Comparison of ENCODE assay signal across 17 cellular contexts in the genomic region with DNA sequence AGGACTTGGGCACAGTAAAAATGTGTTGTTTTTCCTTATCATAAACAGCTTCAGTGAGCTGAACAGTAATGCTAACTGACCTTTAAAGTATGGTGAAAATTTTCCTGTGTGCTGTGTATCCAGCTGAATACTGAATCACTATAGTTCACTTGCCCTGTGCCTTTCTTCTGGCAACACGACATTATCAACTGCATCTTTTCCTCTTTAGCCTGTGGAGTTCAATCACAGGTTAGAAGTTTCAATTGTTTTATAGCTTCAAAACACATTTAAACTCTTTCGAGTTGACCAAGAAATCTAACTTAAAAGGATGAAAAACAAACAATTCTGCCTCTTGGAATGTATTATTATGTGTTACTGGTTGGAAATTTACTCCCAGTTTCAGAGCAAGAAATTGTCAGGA.
DNase-seq lines count a peak whose midpoint lies in the region; ATAC-seq and TF ChIP-seq lines count a peak whose summit lies in the region.
"Had no signal": no experiment of that assay in that cellular context is flagged by ENCODE, and none has a peak within 500 bp of the region (broad histone marks: within the 10 kb centered on the region; RNA-seq: fewer than 3 reads in every experiment).

No MANE protein-coding gene starts in this region.

- POLR2A ChIA-PET in SK-N-SH (lab: Yijun Ruan, JAX) (no interaction called here), GM10248 (lab: Yijun Ruan, JAX) (no interaction called here)

- H3K9me3 ChIP-seq in SK-N-SH: no peaks in the 10 kb centered on the region
- no peaks in the 10 kb centered on the region for H3K9me3 ChIP-seq in right lobe of liver
- H3K9me3 ChIP-seq in sigmoid colon: peaks cover 0 to 8% (median 2%) of the 10 kb centered on the region in 4 donors

- no peak for ATAC-seq in right lobe of liver
- ATAC-seq: HepG2 had no signal

- no peak for TF ChIP-seq RAD21 in SK-N-SH (IDR thresholded peaks at IDR 0.05; ENCODE audit: low read length)

- H2AFZ ChIP-seq in SK-N-SH (ENCODE audit: low read depth): peak overlapping the region; percentile 33; the same call in 1 of the 2 replicates

- no peaks in the 10 kb centered on the region for H3K27me3 ChIP-seq in SK-N-SH (ENCODE audit: insufficient read depth)
- H3K27me3 ChIP-seq in right lobe of liver: no peaks in the 10 kb centered on the region
- H3K27me3 ChIP-seq in sigmoid colon: no peaks in the 10 kb centered on the region

- TF ChIP-seq CTCF in SK-N-SH (IDR thresholded peaks at IDR 0.05): no peak
- no peak for TF ChIP-seq CTCF in right lobe of liver (IDR thresholded peaks at IDR 0.05)
- TF ChIP-seq CTCF in sigmoid colon (IDR thresholded peaks at IDR 0.05): no peak
- TF ChIP-seq CTCF in GM10248 (IDR thresholded peaks at IDR 0.05; ENCODE audit: control extremely low read depth, extremely low read depth, low read depth, missing control alignments): no peak

- H4K20me1 ChIP-seq in SK-N-SH (ENCODE audit: insufficient read depth): no peaks in the 10 kb centered on the region

- H3K4me2 ChIP-seq in SK-N-SH: no peak overlapping the region

- CTCF ChIA-PET in SK-N-SH (lab: Yijun Ruan, JAX) (interaction anchor here (1.4 kb wide), 1 partner anchor 8 kb away, joined by 3 read pairs; no protein-coding TSS in a partner anchor), GM10248 (lab: Yijun Ruan, JAX) (interaction anchor here (1.0 to 1.9 kb wide), 3 partner anchors 9 to 52 kb away, joined by 3 to 5 read pairs (median 5); no protein-coding TSS in a partner anchor)

- H3K27ac ChIP-seq in SK-N-SH (ENCODE audit: low read depth in 2 of 2, low read length in 1 of 2): 0 out of 4 replicates have a peak overlapping the region, but pooled peaks of 1 of the 2 experiments have one; percentile 16
- no peak overlapping the region for H3K27ac ChIP-seq in right lobe of liver
- H3K27ac ChIP-seq in sigmoid colon: no peak overlapping the region

- TF ChIP-seq EP300 in SK-N-SH (IDR thresholded peaks at IDR 0.05; ENCODE audit: borderline replicate concordance in 1 of 2, low read depth in 1 of 2, low read length in 1 of 2) (no peak), sigmoid colon (IDR thresholded peaks at IDR 0.05) (no peak)

- no peak overlapping the region for H3K9ac ChIP-seq in SK-N-SH

- no peaks in the 10 kb centered on the region for H3K9me2 ChIP-seq in SK-N-SH

- H3K36me3 ChIP-seq in SK-N-SH (replicated peaks in 1 of 2; ENCODE audit: control insufficient read depth in 1 of 2, insufficient read depth in 2 of 2, low read length in 1 of 2) (no peaks in the 10 kb centered on the region), right lobe of liver (no peaks in the 10 kb centered on the region), sigmoid colon (no peaks in the 10 kb centered on the region)

- 19% methylated on average over 2 of the region's 2 CpGs for WGBS in SK-N-SH (ENCODE audit: low lambda C conversion rate)
- 20% methylated on average over 2 of the region's 2 CpGs for WGBS in right lobe of liver (ENCODE audit: insufficient coverage, low coverage, low lambda C conversion rate, missing lambda C conversion rate)
- 7 to 21% methylated on average over 2 of the region's 2 CpGs for WGBS in sigmoid colon, 2 donors

- TF ChIP-seq POLR2A in right lobe of liver (IDR thresholded peaks at IDR 0.05): no peak
- TF ChIP-seq POLR2A in sigmoid colon (IDR thresholded peaks at IDR 0.05): no peak

- H3K4me3 ChIP-seq in SK-N-SH (ENCODE audit: low read depth in 2 of 2, low read length in 1 of 2): no peak overlapping the region
- H3K4me3 ChIP-seq in right lobe of liver: no peak overlapping the region
- H3K4me3 ChIP-seq in sigmoid colon: no peak overlapping the region

- no peaks in the 10 kb centered on the region for H3F3A ChIP-seq in SK-N-SH (replicated peaks; ENCODE audit: insufficient read depth)

- no peaks in the 10 kb centered on the region for H3K79me2 ChIP-seq in SK-N-SH (ENCODE audit: insufficient read depth)

- H3K4me1 ChIP-seq in SK-N-SH (ENCODE audit: control insufficient read depth in 1 of 2, insufficient read depth in 2 of 2, low read depth in 1 of 2, low read length in 1 of 2): no peaks in the 10 kb centered on the region; a peak in 1 of 4 replicates
- no peaks in the 10 kb centered on the region for H3K4me1 ChIP-seq in right lobe of liver
- no peaks in the 10 kb centered on the region for H3K4me1 ChIP-seq in sigmoid colon

- DNase-seq in HCEC 1CT (peak; percentile 1), SK-N-SH (no peak), iris pigment epithelial cell (ENCODE audit: low read depth) (peak; percentile 5), AG08395 (ENCODE audit: low spot score) (no peak), right lobe of liver (no peak), sigmoid colon (no peak), GM10248 (ENCODE audit: extremely low spot score) (no peak)
- DNase-seq: DMS79; KBM-7; NCI-H1105 treated with DMSO at 0.1 percent for 48 hours; NCI-H1694; NCI-H510A; NCI-H748 treated with DMSO at 0.1 percent for 48 hours; NK-92 treated with Interleukin-12 subunit alpha and Interleukin-12 subunit beta, amount 100 ng/mL, for 24 hours; SHP77; SW 1271 had no signal

- intact Hi-C loops in right lobe of liver (cut with DNase I): no loop called here
- intact Hi-C loops in sigmoid colon (cut with DNase I): no loop called here

TF ChIP-seq in SK-N-SH, 30 proteins besides CTCF, POLR2A, EP300 and RAD21:
- no peak for TF ChIP-seq USF2 (IDR thresholded peaks at IDR 0.05; ENCODE audit: borderline replicate concordance, low read depth, low read length)
- no peak for TF ChIP-seq POLR2AphosphoS5 (IDR thresholded peaks at IDR 0.05; ENCODE audit: low read depth, low read length)
- no peak for TF ChIP-seq ELF1 (IDR thresholded peaks at IDR 0.05)
- TF ChIP-seq PBX3 (IDR thresholded peaks at IDR 0.05): no peak
- no peak for TF ChIP-seq MAX (IDR thresholded peaks at IDR 0.05; ENCODE audit: low read depth)

Comparison
In these comparisons a context has a peak if more than half of its experiments do, and no peak if none do; other contexts are left out.
1. DNase-seq: peak in HCEC 1CT (single experiment) and iris pigment epithelial cell (single experiment); none in SK-N-SH (single experiment), AG08395 (single experiment), right lobe of liver (0 of 3), sigmoid colon (single experiment) and GM10248 (single experiment).